1 cellular context compared by ENCODE assay signal in genomic region chr16:29158031-29158430, GRCh38.
TF ChIP-seq lines count a peak whose summit lies in the region.

No MANE protein-coding gene starts in this region.

TF ChIP-seq in HepG2, 621 proteins besides CTCF, POLR2A, EP300 and RAD21 (continued from another document):
- TF ChIP-seq, protein P1, sequence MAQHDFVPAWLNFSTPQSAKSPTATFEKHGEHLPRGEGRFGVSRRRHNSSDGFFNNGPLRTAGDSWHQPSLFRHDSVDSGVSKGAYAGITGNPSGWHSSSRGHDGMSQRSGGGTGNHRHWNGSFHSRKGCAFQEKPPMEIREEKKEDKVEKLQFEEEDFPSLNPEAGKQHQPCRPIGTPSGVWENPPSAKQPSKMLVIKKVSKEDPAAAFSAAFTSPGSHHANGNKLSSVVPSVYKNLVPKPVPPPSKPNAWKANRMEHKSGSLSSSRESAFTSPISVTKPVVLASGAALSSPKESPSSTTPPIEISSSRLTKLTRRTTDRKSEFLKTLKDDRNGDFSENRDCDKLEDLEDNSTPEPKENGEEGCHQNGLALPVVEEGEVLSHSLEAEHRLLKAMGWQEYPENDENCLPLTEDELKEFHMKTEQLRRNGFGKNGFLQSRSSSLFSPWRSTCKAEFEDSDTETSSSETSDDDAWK (CRISPR knock-in tag; IDR thresholded peaks at IDR 0.05) = no peak
- TF ChIP-seq SSRP1 (CRISPR knock-in tag; IDR thresholded peaks at IDR 0.05) (no peak), ZNF30 (CRISPR knock-in tag; IDR thresholded peaks at IDR 0.05) (no peak), ZSCAN22 (CRISPR knock-in tag; IDR thresholded peaks at IDR 0.05) (no peak), ZNF775 (CRISPR knock-in tag; IDR thresholded peaks at IDR 0.05; ENCODE audit: borderline replicate concordance) (no peak), ZKSCAN8 (CRISPR knock-in tag; IDR thresholded peaks at IDR 0.05; ENCODE audit: borderline replicate concordance) (no peak), GFI1 (CRISPR knock-in tag; IDR thresholded peaks at IDR 0.05; ENCODE audit: borderline replicate concordance) (no peak), SIN3A (IDR thresholded peaks at IDR 0.05; ENCODE audit: borderline replicate concordance, low read depth, low read length) (no peak)
- TF ChIP-seq, protein P2, sequence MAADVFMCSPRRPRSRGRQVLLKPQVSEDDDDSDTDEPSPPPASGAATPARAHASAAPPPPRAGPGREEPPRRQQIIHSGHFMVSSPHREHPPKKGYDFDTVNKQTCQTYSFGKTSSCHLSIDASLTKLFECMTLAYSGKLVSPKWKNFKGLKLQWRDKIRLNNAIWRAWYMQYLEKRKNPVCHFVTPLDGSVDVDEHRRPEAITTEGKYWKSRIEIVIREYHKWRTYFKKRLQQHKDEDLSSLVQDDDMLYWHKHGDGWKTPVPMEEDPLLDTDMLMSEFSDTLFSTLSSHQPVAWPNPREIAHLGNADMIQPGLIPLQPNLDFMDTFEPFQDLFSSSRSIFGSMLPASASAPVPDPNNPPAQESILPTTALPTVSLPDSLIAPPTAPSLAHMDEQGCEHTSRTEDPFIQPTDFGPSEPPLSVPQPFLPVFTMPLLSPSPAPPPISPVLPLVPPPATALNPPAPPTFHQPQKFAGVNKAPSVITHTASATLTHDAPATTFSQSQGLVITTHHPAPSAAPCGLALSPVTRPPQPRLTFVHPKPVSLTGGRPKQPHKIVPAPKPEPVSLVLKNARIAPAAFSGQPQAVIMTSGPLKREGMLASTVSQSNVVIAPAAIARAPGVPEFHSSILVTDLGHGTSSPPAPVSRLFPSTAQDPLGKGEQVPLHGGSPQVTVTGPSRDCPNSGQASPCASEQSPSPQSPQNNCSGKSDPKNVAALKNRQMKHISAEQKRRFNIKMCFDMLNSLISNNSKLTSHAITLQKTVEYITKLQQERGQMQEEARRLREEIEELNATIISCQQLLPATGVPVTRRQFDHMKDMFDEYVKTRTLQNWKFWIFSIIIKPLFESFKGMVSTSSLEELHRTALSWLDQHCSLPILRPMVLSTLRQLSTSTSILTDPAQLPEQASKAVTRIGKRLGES (CRISPR knock-in tag; IDR thresholded peaks at IDR 0.05; ENCODE audit: borderline replicate concordance) = no peak
